In the genomic region with DNA sequence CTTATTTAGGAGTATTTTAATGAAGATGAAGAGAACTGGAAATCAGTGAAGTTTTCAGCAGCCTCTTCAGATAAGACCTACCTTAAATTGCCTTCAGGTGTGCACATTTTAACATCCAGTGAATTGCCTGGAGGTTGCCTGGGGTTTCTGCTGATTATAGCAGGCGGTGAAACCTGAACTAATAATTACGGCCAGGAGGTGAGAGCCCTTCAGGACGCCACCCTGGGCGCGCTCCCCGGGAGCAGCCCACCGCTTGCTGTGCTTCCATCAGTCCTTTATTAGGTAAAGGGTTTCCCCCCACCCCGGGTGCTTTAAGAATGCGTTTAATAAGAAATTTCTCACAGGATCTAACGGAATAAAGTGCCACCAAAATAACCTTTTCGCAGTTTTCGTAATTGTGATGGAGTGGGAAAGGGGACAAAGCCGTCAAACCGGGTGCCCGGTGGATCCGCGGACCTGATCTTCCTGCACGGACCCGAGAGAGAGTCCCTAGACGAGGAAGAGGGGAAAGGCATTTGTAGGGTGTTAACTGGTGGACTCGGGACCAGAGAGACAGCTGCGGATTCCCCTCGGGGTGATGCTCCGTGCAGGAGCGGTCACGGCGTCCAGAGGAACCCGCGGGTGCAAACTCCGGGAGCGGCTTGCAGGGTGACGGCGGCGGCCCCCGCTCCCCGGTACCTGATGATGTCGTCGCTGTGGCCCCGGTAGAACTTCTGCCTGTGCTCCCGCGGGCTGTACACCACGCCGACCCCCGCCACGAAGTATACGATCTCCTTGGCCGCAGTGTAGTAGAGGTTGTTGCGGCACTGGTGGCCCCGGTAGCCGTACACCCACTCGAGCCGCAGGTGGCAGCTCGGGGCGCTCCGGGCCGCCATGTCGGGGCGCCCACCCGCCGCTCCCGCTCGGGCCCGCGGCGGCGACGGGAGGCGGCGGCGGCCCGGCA, we compare ENCODE assay signal across 8 cellular contexts. TPM values are rescaled to one million over a fixed set of nuclear protein-coding genes. Genes with fewer than 3 reads are reported as not detected.
A peak's percentile ranks its signal among the peaks of the same experiment; 100 is the strongest.
DNase-seq lines count a peak whose midpoint lies in the region; ATAC-seq lines count a peak whose summit lies in the region.

No MANE protein-coding gene starts in this region.

- H3K9ac ChIP-seq in BLaER1, result peak overlapping the region; percentile 77
- no peak overlapping the region for H3K9ac ChIP-seq in iPS-18a (ENCODE audit: low read length)
- peak overlapping the region in 2 of 3 donors; percentile 19 to 78 for H3K9ac ChIP-seq in skeletal muscle tissue (ENCODE audit: low read depth in 1 of 3, low read length in 3 of 3)

- ATAC-seq in GM21528 (IDR thresholded peaks at IDR 0.05; ENCODE audit: low FRiP score, unreplicated experiment), result peak; percentile 13
- ATAC-seq in GM18868 (IDR thresholded peaks at IDR 0.05; ENCODE audit: unreplicated experiment), result no peak

- peak overlapping the region; percentile 92 for H3K4me2 ChIP-seq in BLaER1

- H3K4me3 ChIP-seq in BLaER1 (peak overlapping the region; percentile 79), iPS-18a (ENCODE audit: low read length) (peak overlapping the region; percentile 75), skeletal muscle tissue (ENCODE audit: low read length in 3 of 3) (peak overlapping the region; percentile 59 to 78 (median 68))

- peaks cover 25% of the 10 kb centered on the region for H3K27me3 ChIP-seq in BLaER1
- H3K27me3 ChIP-seq in iPS-18a (ENCODE audit: control insufficient read depth, insufficient read depth, low read length), result peaks cover 51% of the 10 kb centered on the region
- H3K27me3 ChIP-seq in skeletal muscle tissue (ENCODE audit: control insufficient read depth in 3 of 3, insufficient read depth in 3 of 3, low read length in 3 of 3), result peaks cover 0 to 4% (median 0%) of the 10 kb centered on the region in 3 donors

- H3K4me1 ChIP-seq in BLaER1 (peaks cover 13% of the 10 kb centered on the region), iPS-18a (ENCODE audit: control insufficient read depth, low read depth, low read length) (no peaks in the 10 kb centered on the region), skeletal muscle tissue (ENCODE audit: control insufficient read depth in 3 of 3, insufficient read depth in 3 of 3, low read length in 3 of 3) (peaks cover 9 to 13% (median 10%) of the 10 kb centered on the region in 3 donors)

- no peaks in the 10 kb centered on the region for H4K20me1 ChIP-seq in BLaER1

- H3K27ac ChIP-seq in BLaER1 (peak overlapping the region; percentile 56), iPS-18a (ENCODE audit: low read length) (no peak overlapping the region), skeletal muscle tissue (ENCODE audit: low read depth, low read length) (no peak overlapping the region)

- H3K9me3 ChIP-seq in BLaER1 (no peaks in the 10 kb centered on the region), iPS-18a (ENCODE audit: control insufficient read depth, low read depth, low read length) (no peaks in the 10 kb centered on the region), skeletal muscle tissue (ENCODE audit: control insufficient read depth in 3 of 3, low read length in 3 of 3) (no peaks in the 10 kb centered on the region)

- peak; percentile 56 for DNase-seq in NCI-H524 treated with DMSO at 0.1 percent for 48 hours (lab: John Stamatoyannopoulos, UW)
- DNase-seq in anterior cingulate cortex (lab: John Stamatoyannopoulos, UW), result peak in 39 of 58 donors; percentile 1 to 60 (median 33)
- DNase-seq in OCI-M2 (lab: John Stamatoyannopoulos, UW; ENCODE audit: unreplicated experiment), result no peak

- H3K36me3 ChIP-seq in BLaER1 (no peaks in the 10 kb centered on the region), iPS-18a (ENCODE audit: control insufficient read depth, low read depth, low read length) (no peaks in the 10 kb centered on the region), skeletal muscle tissue (ENCODE audit: control insufficient read depth in 3 of 3, insufficient read depth in 3 of 3, low read length in 3 of 3) (no peaks in the 10 kb centered on the region)

RNA-seq across cellular contexts. Expression of gene EML5, which starts 0.9 kb away (rescaled TPM):
- 1.0 TPM for total RNA-seq in skeletal muscle tissue

RNA-seq across cellular contexts. Expression of gene TTC8, which starts 32.6 kb away (rescaled TPM):
- 12.0 TPM for total RNA-seq in skeletal muscle tissue
